ENCODE assay signal across 1 cellular context in genomic region chr17:63519116-63519881, GRCh38.
TF ChIP-seq lines count a peak whose summit lies in the region.

No MANE protein-coding gene starts in this region.

TF ChIP-seq in HepG2, 621 proteins besides CTCF, POLR2A, EP300 and RAD21 (continued from another document and continues in another):
- 0 out of 2 replicates have a peak, but pooled peaks have one; percentile 41 for TF ChIP-seq ZNF784 (CRISPR knock-in tag; IDR thresholded peaks at IDR 0.05; ENCODE audit: borderline replicate concordance)
- no peak for TF ChIP-seq ZNF761 (CRISPR knock-in tag; conservative IDR thresholded peaks at IDR 0.05)
- no peak for TF ChIP-seq ZNF839 (CRISPR knock-in tag; IDR thresholded peaks at IDR 0.05; ENCODE audit: borderline replicate concordance)
- TF ChIP-seq GZF1 (CRISPR knock-in tag; IDR thresholded peaks at IDR 0.05) = no peak
- no peak for TF ChIP-seq PAWR (CRISPR knock-in tag; IDR thresholded peaks at IDR 0.05; ENCODE audit: borderline replicate concordance)
- TF ChIP-seq TSC22D2 (CRISPR knock-in tag; IDR thresholded peaks at IDR 0.05; ENCODE audit: borderline replicate concordance) = no peak
- no peak for TF ChIP-seq ESRRA (CRISPR knock-in tag; IDR thresholded peaks at IDR 0.05; ENCODE audit: low read depth)
- no peak for TF ChIP-seq CENPBD1 (CRISPR knock-in tag; IDR thresholded peaks at IDR 0.05; ENCODE audit: borderline replicate concordance, low read depth)
- TF ChIP-seq GABPB1 (CRISPR knock-in tag; IDR thresholded peaks at IDR 0.05) = no peak
- TF ChIP-seq NFE2 (CRISPR knock-in tag; IDR thresholded peaks at IDR 0.05) = no peak
- TF ChIP-seq TOPORS (CRISPR knock-in tag; IDR thresholded peaks at IDR 0.05) = no peak
- 0 out of 2 replicates have a peak, but pooled peaks have one; percentile 13 for TF ChIP-seq SP2 (CRISPR knock-in tag; IDR thresholded peaks at IDR 0.05)
- TF ChIP-seq REXO4 (CRISPR knock-in tag; IDR thresholded peaks at IDR 0.05; ENCODE audit: borderline replicate concordance) = no peak
- TF ChIP-seq ZNF557 (CRISPR knock-in tag; IDR thresholded peaks at IDR 0.05) = no peak
- TF ChIP-seq TEAD2 (CRISPR knock-in tag; IDR thresholded peaks at IDR 0.05) = no peak
- TF ChIP-seq ZNF678 (CRISPR knock-in tag; IDR thresholded peaks at IDR 0.05) = no peak
- TF ChIP-seq CREBL2 (CRISPR knock-in tag; IDR thresholded peaks at IDR 0.05; ENCODE audit: borderline replicate concordance) = no peak
- no peak for TF ChIP-seq LBX2 (CRISPR knock-in tag; IDR thresholded peaks at IDR 0.05; ENCODE audit: borderline replicate concordance)
- TF ChIP-seq ZNF605 (CRISPR knock-in tag; IDR thresholded peaks at IDR 0.05) = no peak
- TF ChIP-seq POLR2G (IDR thresholded peaks at IDR 0.05; ENCODE audit: low read depth, low read length) = no peak
- TF ChIP-seq TFDP1 (CRISPR knock-in tag; IDR thresholded peaks at IDR 0.05; ENCODE audit: borderline replicate concordance) = no peak
- TF ChIP-seq TCF7L2 (IDR thresholded peaks at IDR 0.05; ENCODE audit: low read depth, low read length) = no peak
- TF ChIP-seq PCBP1 (IDR thresholded peaks at IDR 0.05; ENCODE audit: borderline replicate concordance, low read depth, low read length) = no peak
- TF ChIP-seq ZHX2 (IDR thresholded peaks at IDR 0.05; ENCODE audit: low read depth) = no peak
- TF ChIP-seq ZHX2 (CRISPR knock-in tag; IDR thresholded peaks at IDR 0.05; ENCODE audit: borderline replicate concordance) = no peak
- TF ChIP-seq ZNF883 (CRISPR knock-in tag; IDR thresholded peaks at IDR 0.05; ENCODE audit: not compliant biosample characterization) = peak; percentile 58
- TF ChIP-seq ZGPAT (CRISPR knock-in tag; IDR thresholded peaks at IDR 0.05) = no peak
- no peak for TF ChIP-seq ZBTB37 (CRISPR knock-in tag; IDR thresholded peaks at IDR 0.05)
- TF ChIP-seq TIGD3 (CRISPR knock-in tag; IDR thresholded peaks at IDR 0.05; ENCODE audit: borderline replicate concordance) = no peak
- no peak for TF ChIP-seq ELF4 (CRISPR knock-in tag; IDR thresholded peaks at IDR 0.05; ENCODE audit: borderline replicate concordance)
- peak; percentile 87; the same call in 1 of the 2 replicates for TF ChIP-seq ZNF598 (CRISPR knock-in tag; IDR thresholded peaks at IDR 0.05; ENCODE audit: borderline replicate concordance)
- TF ChIP-seq SPEN (CRISPR knock-in tag; IDR thresholded peaks at IDR 0.05; ENCODE audit: low read depth) = no peak
- no peak for TF ChIP-seq PLSCR1 (CRISPR knock-in tag; IDR thresholded peaks at IDR 0.05; ENCODE audit: borderline replicate concordance)
- no peak for TF ChIP-seq SMC3 (IDR thresholded peaks at IDR 0.05; ENCODE audit: low read length)
- TF ChIP-seq ZNF292 (CRISPR knock-in tag; IDR thresholded peaks at IDR 0.05; ENCODE audit: borderline replicate concordance, low read depth) = 0 out of 2 replicates have a peak, but pooled peaks have one; percentile 15
- TF ChIP-seq WIZ (CRISPR knock-in tag; IDR thresholded peaks at IDR 0.05) = 0 out of 2 replicates have a peak, but pooled peaks have one; percentile 13
- TF ChIP-seq SP140L (CRISPR knock-in tag; IDR thresholded peaks at IDR 0.05; ENCODE audit: borderline replicate concordance) = no peak
- TF ChIP-seq HOXA9 (CRISPR knock-in tag; IDR thresholded peaks at IDR 0.05; ENCODE audit: borderline replicate concordance) = no peak
- TF ChIP-seq ZBTB25 (CRISPR knock-in tag; IDR thresholded peaks at IDR 0.05) = no peak
- TF ChIP-seq ZNF670 (CRISPR knock-in tag; IDR thresholded peaks at IDR 0.05; ENCODE audit: borderline replicate concordance) = no peak
- no peak for TF ChIP-seq ARHGAP35 (CRISPR knock-in tag; IDR thresholded peaks at IDR 0.05; ENCODE audit: borderline replicate concordance)
- TF ChIP-seq ATF5 (CRISPR knock-in tag; IDR thresholded peaks at IDR 0.05; ENCODE audit: low read depth) = no peak
- no peak for TF ChIP-seq ZNF556 (CRISPR knock-in tag; IDR thresholded peaks at IDR 0.05; ENCODE audit: borderline replicate concordance)
- no peak for TF ChIP-seq ATRX (CRISPR knock-in tag; IDR thresholded peaks at IDR 0.05; ENCODE audit: borderline replicate concordance)
